Comparison of ENCODE assay signal across 22 cellular contexts in the genomic region with DNA sequence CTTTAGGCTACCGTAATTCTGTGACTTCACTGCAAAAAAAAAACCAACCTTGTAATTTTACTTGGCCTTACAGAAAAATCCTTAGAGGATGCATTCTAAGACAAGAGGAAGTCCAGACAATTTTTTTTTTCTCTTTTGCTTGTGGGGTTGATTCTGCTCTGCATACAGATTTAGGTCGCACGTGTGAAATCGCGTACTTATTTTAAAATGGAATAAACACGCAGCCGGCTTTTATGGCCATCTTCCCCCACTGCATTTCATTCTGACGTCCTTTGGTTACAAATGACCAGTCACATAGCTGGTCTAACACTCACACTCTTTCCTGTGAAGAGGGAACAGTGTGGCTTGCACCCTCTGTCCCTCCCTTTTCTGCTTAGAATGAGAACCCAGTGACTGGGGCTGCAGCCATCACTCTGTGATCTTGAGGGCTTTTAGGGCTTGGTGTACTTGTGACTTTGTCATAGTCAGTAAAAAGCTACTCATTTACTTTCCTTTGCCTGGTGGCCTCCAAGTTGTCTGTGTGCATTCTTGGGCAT.
DNase-seq lines count a peak whose midpoint lies in the region; ATAC-seq and TF ChIP-seq lines count a peak whose summit lies in the region.
"Had no signal": no experiment of that assay in that cellular context is flagged by ENCODE, and none has a peak within 500 bp of the region (broad histone marks: within the 10 kb centered on the region; RNA-seq: fewer than 3 reads in every experiment).

No MANE protein-coding gene starts in this region.

- no peaks in the 10 kb centered on the region for H4K20me1 ChIP-seq in PC-9 (ENCODE audit: insufficient read depth)

- no peak for ATAC-seq in activated naive CD4-positive, alpha-beta T cell treated with anti-CD3 and anti-CD28 coated beads, Interleukin-2, amount 50 U/mL, for 72 hours
- ATAC-seq in effector memory CD8-positive, alpha-beta T cell (replicated peaks): no peak
- ATAC-seq: naive thymus-derived CD8-positive, alpha-beta T cell had no signal

- H3K79me2 ChIP-seq in PC-9 (ENCODE audit: low read depth): no peaks in the 10 kb centered on the region

- peak overlapping the region; percentile 95 for H3K27ac ChIP-seq in PC-9
- H3K27ac ChIP-seq: esophagus muscularis mucosa, stomach, WERI-Rb-1 had no signal

- no peaks in the 10 kb centered on the region for H3K27me3 Mint-ChIP-seq in activated naive CD4-positive, alpha-beta T cell treated with anti-CD3 and anti-CD28 coated beads for 36 hours (ENCODE audit: low read depth)
- H3K27me3 Mint-ChIP-seq in effector memory CD8-positive, alpha-beta T cell: no peaks in the 10 kb centered on the region
- H3K27me3 Mint-ChIP-seq in type B pancreatic cell (peaks cover 5% of the 10 kb centered on the region), progenitor cell of endocrine pancreas (no peaks in the 10 kb centered on the region)
- H3K27me3 Mint-ChIP-seq: naive thymus-derived CD8-positive, alpha-beta T cell; T-cell had no signal

- no peak overlapping the region for H3K4me3 Mint-ChIP-seq in activated naive CD4-positive, alpha-beta T cell treated with anti-CD3 and anti-CD28 coated beads for 36 hours
- H3K4me3 Mint-ChIP-seq in effector memory CD8-positive, alpha-beta T cell: peak overlapping the region; percentile 43 to 66
- H3K4me3 Mint-ChIP-seq in type B pancreatic cell: peak overlapping the region; percentile 33
- H3K4me3 Mint-ChIP-seq in progenitor cell of endocrine pancreas (ENCODE audit: low read depth): no peak overlapping the region

- intact Hi-C loops in activated naive CD4-positive, alpha-beta T cell treated with anti-CD3 and anti-CD28 coated beads for 36 hours (cut with micrococcal nuclease): no loop called here
- intact Hi-C loops in PC-9 (cut with micrococcal nuclease; ENCODE audit: unreplicated experiment): no loop called here

- H2AFZ ChIP-seq in PC-9: peak overlapping the region; percentile 63; the same call in 1 of the 2 replicates

- H3K4me3 ChIP-seq in PC-9: peak overlapping the region; percentile 45; the same call in 1 of the 2 replicates
- H3K4me3 ChIP-seq: esophagus muscularis mucosa, stomach had no signal

- TF ChIP-seq CTCF in PC-9 (conservative IDR thresholded peaks at IDR 0.05) (no peak), type B pancreatic cell (conservative IDR thresholded peaks at IDR 0.05) (no peak), progenitor cell of endocrine pancreas (IDR thresholded peaks at IDR 0.05; ENCODE audit: unreplicated experiment) (no peak)

- H3K27me3 ChIP-seq in PC-9 (ENCODE audit: insufficient read depth, low read depth): no peaks in the 10 kb centered on the region

- H3K4me2 ChIP-seq in PC-9: peak overlapping the region; percentile 81

- H3F3A ChIP-seq in PC-9 (ENCODE audit: insufficient read depth, low read depth): peaks cover 47% of the 10 kb centered on the region

- H3K4me1 ChIP-seq in PC-9 (replicated peaks; ENCODE audit: insufficient read depth): peaks cover 53% of the 10 kb centered on the region
- H3K4me1 ChIP-seq: esophagus muscularis mucosa, stomach had no signal

- no peaks in the 10 kb centered on the region for H3K9me2 ChIP-seq in PC-9 (ENCODE audit: insufficient read depth)

- POLR2A ChIA-PET in PC-9 (lab: Charles Lee; ENCODE audit: unreplicated experiment): no interaction called here

- peaks cover 65% of the 10 kb centered on the region for H3K4me1 Mint-ChIP-seq in activated naive CD4-positive, alpha-beta T cell treated with anti-CD3 and anti-CD28 coated beads for 36 hours (ENCODE audit: low read depth)
- peaks cover 52 to 71% of the 10 kb centered on the region in 2 donors for H3K4me1 Mint-ChIP-seq in effector memory CD8-positive, alpha-beta T cell (ENCODE audit: low read depth in 2 of 2)
- H3K4me1 Mint-ChIP-seq in type B pancreatic cell (ENCODE audit: unreplicated experiment): peaks cover 12% of the 10 kb centered on the region
- H3K4me1 Mint-ChIP-seq in progenitor cell of endocrine pancreas (ENCODE audit: low read depth): peaks cover 10% of the 10 kb centered on the region

- peak in 1 of 2 donors; percentile 14 for DNase-seq in activated naive CD4-positive, alpha-beta T cell treated with anti-CD3 and anti-CD28 coated beads, Interleukin-2, amount 50 U/mL, for 72 hours (ENCODE audit: low spot score in 2 of 2)
- DNase-seq in activated naive CD4-positive, alpha-beta T cell treated with anti-CD3 and anti-CD28 coated beads for 36 hours: no peak
- DNase-seq in PC-9 (peak in 1 of 2 experiments; percentile 56), type B pancreatic cell (ENCODE audit: extremely low spot score, unreplicated experiment) (no peak), progenitor cell of endocrine pancreas (ENCODE audit: low spot score, unreplicated experiment) (no peak), 8988T (no peak)
- no peak for DNase-seq in effector memory CD8-positive, alpha-beta T cell
- DNase-seq in stimulated activated naive CD4-positive, alpha-beta T cell treated with Interleukin-2 at 50 U/mL for 16 hours (lab: John Stamatoyannopoulos, UW): no peak
- DNase-seq: activated naive CD4-positive, alpha-beta T cell treated with Interleukin-2 at 50 U/mL for 16 hours; effector memory CD4-positive, alpha-beta T cell; KBM-7; mammary epithelial cell; MV-4-11; naive thymus-derived CD8-positive, alpha-beta T cell; NCI-H187; NCI-H226; SIG-M5; stomach; T-cell; trophoblast cell; WERI-Rb-1 had no signal

- H3K27ac Mint-ChIP-seq in activated naive CD4-positive, alpha-beta T cell treated with anti-CD3 and anti-CD28 coated beads, Interleukin-2, amount 50 U/mL, for 72 hours: peak overlapping the region; percentile 47 to 89
- H3K27ac Mint-ChIP-seq in activated naive CD4-positive, alpha-beta T cell treated with anti-CD3 and anti-CD28 coated beads for 36 hours: no peak overlapping the region
- peak overlapping the region; percentile 46 to 77 for H3K27ac Mint-ChIP-seq in effector memory CD8-positive, alpha-beta T cell
- H3K27ac Mint-ChIP-seq in type B pancreatic cell (peak overlapping the region; percentile 89), progenitor cell of endocrine pancreas (no peak overlapping the region)

- H3K9me3 ChIP-seq in PC-9 (ENCODE audit: insufficient read depth, low read depth): peaks cover 18% of the 10 kb centered on the region

- CTCF ChIA-PET in activated naive CD4-positive, alpha-beta T cell treated with anti-CD3 and anti-CD28 coated beads for 36 hours (lab: Charles Lee): interaction anchor here (4.8 kb wide), 1 partner anchor 12 kb away, joined by 19 read pairs; no protein-coding TSS in a partner anchor
- CTCF ChIA-PET in PC-9 (lab: Charles Lee): no interaction called here

- H3K9me3 Mint-ChIP-seq in activated naive CD4-positive, alpha-beta T cell treated with anti-CD3 and anti-CD28 coated beads, Interleukin-2, amount 50 U/mL, for 72 hours: peaks cover 0 to 4% of the 10 kb centered on the region in 2 donors
- peaks cover 6% of the 10 kb centered on the region for H3K9me3 Mint-ChIP-seq in activated naive CD4-positive, alpha-beta T cell treated with anti-CD3 and anti-CD28 coated beads for 36 hours
- no peaks in the 10 kb centered on the region for H3K9me3 Mint-ChIP-seq in effector memory CD8-positive, alpha-beta T cell
- H3K9me3 Mint-ChIP-seq in type B pancreatic cell (peaks cover 9% of the 10 kb centered on the region), progenitor cell of endocrine pancreas (ENCODE audit: low read depth) (no peaks in the 10 kb centered on the region)
- H3K9me3 Mint-ChIP-seq: naive thymus-derived CD8-positive, alpha-beta T cell had no signal

- peaks cover 12 to 38% of the 10 kb centered on the region in 2 donors for H3K36me3 Mint-ChIP-seq in activated naive CD4-positive, alpha-beta T cell treated with anti-CD3 and anti-CD28 coated beads, Interleukin-2, amount 50 U/mL, for 72 hours
- H3K36me3 Mint-ChIP-seq in activated naive CD4-positive, alpha-beta T cell treated with anti-CD3 and anti-CD28 coated beads for 36 hours (ENCODE audit: low read depth): peaks cover 5% of the 10 kb centered on the region
- H3K36me3 Mint-ChIP-seq in effector memory CD8-positive, alpha-beta T cell (ENCODE audit: insufficient read depth): peaks cover 2% of the 10 kb centered on the region
- H3K36me3 Mint-ChIP-seq in type B pancreatic cell (no peaks in the 10 kb centered on the region), progenitor cell of endocrine pancreas (ENCODE audit: insufficient read depth) (no peaks in the 10 kb centered on the region)

- H3K36me3 ChIP-seq in PC-9 (ENCODE audit: low read depth): no peaks in the 10 kb centered on the region
- H3K36me3 ChIP-seq: esophagus muscularis mucosa, stomach, WERI-Rb-1 had no signal

- no TSS peak for BruUV-seq in PC-9 (replicated peaks; lab: Mats Ljungman, UMichigan)

Comparison
In these comparisons a context has a peak if more than half of its experiments do, and no peak if none do; other contexts are left out.
1. H3K27ac Mint-ChIP-seq: peak in activated naive CD4-positive, alpha-beta T cell treated with anti-CD3 and anti-CD28 coated beads, Interleukin-2, amount 50 U/mL, for 72 hours (2 of 2), effector memory CD8-positive, alpha-beta T cell (2 of 2) and type B pancreatic cell (single experiment); none in activated naive CD4-positive, alpha-beta T cell treated with anti-CD3 and anti-CD28 coated beads for 36 hours (single experiment) and progenitor cell of endocrine pancreas (single experiment).
2. H3K4me3 Mint-ChIP-seq: peak in effector memory CD8-positive, alpha-beta T cell (2 of 2) and type B pancreatic cell (single experiment); none in activated naive CD4-positive, alpha-beta T cell treated with anti-CD3 and anti-CD28 coated beads for 36 hours (single experiment) and progenitor cell of endocrine pancreas (single experiment).